Comparison of ENCODE assay signal across 8 cellular contexts in the genomic region with DNA sequence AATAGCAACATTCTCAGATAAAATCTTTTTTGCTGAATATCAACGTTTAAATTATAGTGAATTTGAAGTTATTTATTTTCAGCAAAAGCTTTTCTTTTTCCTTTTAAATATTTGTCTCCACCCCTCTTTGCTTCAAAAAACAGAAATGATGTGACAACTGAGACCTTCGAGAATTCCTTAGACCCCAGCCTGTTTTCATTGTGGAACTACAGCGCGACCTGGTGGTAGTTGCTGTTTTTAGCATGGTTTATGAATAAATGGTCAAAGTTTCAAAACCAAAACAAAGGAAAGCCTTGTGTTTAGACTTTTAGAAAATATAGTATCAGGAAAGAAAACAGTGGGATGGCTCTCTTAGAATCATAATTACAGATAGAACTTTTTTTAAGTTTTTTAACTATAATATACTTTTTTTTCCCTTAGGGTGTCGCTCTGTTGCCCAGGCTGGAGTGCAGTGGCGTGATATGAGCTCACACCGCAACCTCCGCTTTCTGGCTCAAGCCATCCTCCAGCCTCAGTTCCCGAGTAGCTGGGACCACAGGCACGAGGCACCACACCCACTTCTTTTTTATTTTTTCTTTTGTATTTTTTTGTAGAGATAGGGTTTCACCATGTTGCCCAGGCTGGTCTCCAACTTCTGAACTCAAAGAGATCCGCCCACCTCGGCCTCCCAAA. TPM values are rescaled to one million over a fixed set of nuclear protein-coding genes. Genes with fewer than 3 reads are reported as not detected.
DNase-seq lines count a peak whose midpoint lies in the region; ATAC-seq and TF ChIP-seq lines count a peak whose summit lies in the region.

No MANE protein-coding gene starts in this region.

- peaks cover under 1% of the 10 kb centered on the region for H3K9me3 Mint-ChIP-seq in activated naive CD4-positive, alpha-beta T cell treated with anti-CD3 and anti-CD28 coated beads for 36 hours
- no peaks in the 10 kb centered on the region for H3K9me3 Mint-ChIP-seq in glutamatergic neuron (ENCODE audit: unreplicated experiment)

- H3K9me3 ChIP-seq in OCI-LY7 (ENCODE audit: low read length), result no peaks in the 10 kb centered on the region
- H3K9me3 ChIP-seq in psoas muscle, result no peaks in the 10 kb centered on the region

- TF ChIP-seq CTCF in OCI-LY7 (conservative IDR thresholded peaks at IDR 0.05; ENCODE audit: low read length), result peak; percentile 88
- peak; percentile 67 for TF ChIP-seq CTCF in glutamatergic neuron (IDR thresholded peaks at IDR 0.05; ENCODE audit: partially characterized antibody, unreplicated experiment)
- TF ChIP-seq CTCF in psoas muscle (IDR thresholded peaks at IDR 0.05), result peak; percentile 58

- ATAC-seq in HG03196 (IDR thresholded peaks at IDR 0.05; ENCODE audit: unreplicated experiment) (peak; percentile 50), psoas muscle (no peak)

- no peak overlapping the region for H3K4me3 Mint-ChIP-seq in activated naive CD4-positive, alpha-beta T cell treated with anti-CD3 and anti-CD28 coated beads for 36 hours
- H3K4me3 Mint-ChIP-seq in glutamatergic neuron (ENCODE audit: unreplicated experiment), result no peak overlapping the region

- peak; percentile 14 to 33 for DNase-seq in activated CD4-positive, alpha-beta T cell treated with anti-CD3 and anti-CD28 coated beads for 24 hours (ENCODE audit: low read depth in 2 of 2)
- no peak for DNase-seq in activated CD4-positive, alpha-beta T cell treated with anti-CD3 and anti-CD28 coated beads for 1 hour
- peak; percentile 45 for DNase-seq in OCI-LY7 (ENCODE audit: low spot score)
- DNase-seq in activated naive CD4-positive, alpha-beta T cell treated with anti-CD3 and anti-CD28 coated beads for 36 hours, result peak; percentile 64
- peak; percentile 74 for DNase-seq in glutamatergic neuron
- DNase-seq in psoas muscle, result peak; percentile 23 to 52
- DNase-seq in NCI-H146 (lab: John Stamatoyannopoulos, UW), result no peak

- H3K36me3 Mint-ChIP-seq in activated naive CD4-positive, alpha-beta T cell treated with anti-CD3 and anti-CD28 coated beads for 36 hours (ENCODE audit: low read depth), result no peaks in the 10 kb centered on the region
- H3K36me3 Mint-ChIP-seq in glutamatergic neuron (ENCODE audit: unreplicated experiment), result no peaks in the 10 kb centered on the region

- H3K4me1 ChIP-seq in OCI-LY7 (ENCODE audit: insufficient read depth, low read length, poor library complexity, severe bottlenecking) (no peaks in the 10 kb centered on the region), psoas muscle (no peaks in the 10 kb centered on the region)

- CTCF ChIA-PET in OCI-LY7 (lab: Charles Lee; ENCODE audit: unreplicated experiment), result no interaction called here
- CTCF ChIA-PET in activated naive CD4-positive, alpha-beta T cell treated with anti-CD3 and anti-CD28 coated beads for 36 hours (lab: Charles Lee), result interaction anchor here (0.7 to 2.4 kb wide), 23 partner anchors 8 to 1565 kb away, joined by 3 to 22 read pairs (median 4); a partner anchor contains a TSS

- peaks cover 2% of the 10 kb centered on the region for H3K4me1 Mint-ChIP-seq in activated naive CD4-positive, alpha-beta T cell treated with anti-CD3 and anti-CD28 coated beads for 36 hours (ENCODE audit: low read depth)
- H3K4me1 Mint-ChIP-seq in glutamatergic neuron (ENCODE audit: low read depth, unreplicated experiment), result peaks cover 2% of the 10 kb centered on the region

- intact Hi-C loops in OCI-LY7 (cut with micrococcal nuclease; ENCODE audit: unreplicated experiment), result loop anchor here (2.0 to 10.0 kb wide), 3 partner anchors 277 to 566 kb away; no protein-coding TSS in a partner anchor
- intact Hi-C loops in activated naive CD4-positive, alpha-beta T cell treated with anti-CD3 and anti-CD28 coated beads for 36 hours (cut with micrococcal nuclease), result loop anchor here (1.0 to 2.0 kb wide), 4 partner anchors 72 to 1348 kb away; no protein-coding TSS in a partner anchor
- intact Hi-C loops in psoas muscle (cut with DNase I), result loop anchor here in 1 of 2 donors (2.0 kb wide), 1 partner anchor 72 kb away; no protein-coding TSS in a partner anchor

- H3K27me3 Mint-ChIP-seq in activated naive CD4-positive, alpha-beta T cell treated with anti-CD3 and anti-CD28 coated beads for 36 hours (ENCODE audit: low read depth), result no peaks in the 10 kb centered on the region
- no peaks in the 10 kb centered on the region for H3K27me3 Mint-ChIP-seq in glutamatergic neuron (ENCODE audit: unreplicated experiment)

- BruUV-seq in OCI-LY7 (replicated peaks; lab: Mats Ljungman, UMichigan), result no TSS peak

- H3K9me2 ChIP-seq in OCI-LY7 (ENCODE audit: insufficient read depth, low read length), result no peaks in the 10 kb centered on the region

- H4K20me1 ChIP-seq in OCI-LY7 (ENCODE audit: insufficient read depth, low read length), result no peaks in the 10 kb centered on the region

- no peaks in the 10 kb centered on the region for H3K27me3 ChIP-seq in psoas muscle (ENCODE audit: insufficient read depth in 3 of 3, low read length in 2 of 3)

- H2AFZ ChIP-seq in OCI-LY7 (ENCODE audit: low read length), result no peak overlapping the region

- H3K4me3 ChIP-seq in OCI-LY7 (ENCODE audit: low read depth, low read length, poor library complexity, severe bottlenecking) (no peak overlapping the region), psoas muscle (no peak overlapping the region)

- H3K27ac Mint-ChIP-seq in activated naive CD4-positive, alpha-beta T cell treated with anti-CD3 and anti-CD28 coated beads for 36 hours, result no peak overlapping the region
- no peak overlapping the region for H3K27ac Mint-ChIP-seq in glutamatergic neuron (ENCODE audit: unreplicated experiment)

- 41 to 47% (median 45%) methylated on average over 12 of the region's 12 CpGs for WGBS in psoas muscle, 3 donors

- H3K27ac ChIP-seq in OCI-LY7 (ENCODE audit: low read depth, low read length, poor library complexity, severe bottlenecking) (no peak overlapping the region), psoas muscle (no peak overlapping the region)

- no peaks in the 10 kb centered on the region for H3K79me2 ChIP-seq in OCI-LY7 (ENCODE audit: insufficient read depth, low read depth, low read length)

- no peaks in the 10 kb centered on the region for H3K36me3 ChIP-seq in OCI-LY7 (ENCODE audit: insufficient read depth, low read length)
- H3K36me3 ChIP-seq in psoas muscle (ENCODE audit: insufficient read depth in 1 of 2, low read depth in 1 of 2), result no peaks in the 10 kb centered on the region

- POLR2A ChIA-PET in OCI-LY7 (lab: Charles Lee), result interaction anchor here (1.5 kb wide), 1 partner anchor 27 kb away, joined by 4 read pairs; a partner anchor contains a TSS

- H3K4me2 ChIP-seq in OCI-LY7 (ENCODE audit: low read length), result no peak overlapping the region

RNA-seq across cellular contexts. Expression of a gene that starts 26.8 kb away (rescaled TPM):
- 15.8 and 16.4 TPM in 2 replicates for total RNA-seq in OCI-LY7 (2014; rRNA removed; shearing (Covaris generic))
- total RNA-seq in OCI-LY7 (2022), result 17.6 TPM in 2 replicates
- total RNA-seq in activated naive CD4-positive, alpha-beta T cell treated with anti-CD3 and anti-CD28 coated beads for 36 hours, result 10 to 100 TPM; 11.5 to 12.5 TPM
- total RNA-seq in glutamatergic neuron (ENCODE audit: unreplicated experiment), result 31.6 TPM
- total RNA-seq in psoas muscle, result 10 to 100 TPM; 16.7 to 23.9 (median 20.0) TPM
- 10 to 100 TPM; 12.3 to 40.4 (median 15.7) TPM for polyA plus RNA-seq in psoas muscle

Comparison
In these comparisons a context has a peak if more than half of its experiments do, and no peak if none do; other contexts are left out.
1. DNase-seq: peak in activated CD4-positive, alpha-beta T cell treated with anti-CD3 and anti-CD28 coated beads for 24 hours (2 of 2), OCI-LY7 (single experiment), activated naive CD4-positive, alpha-beta T cell treated with anti-CD3 and anti-CD28 coated beads for 36 hours (single experiment), glutamatergic neuron (single experiment) and psoas muscle (2 of 2); none in activated CD4-positive, alpha-beta T cell treated with anti-CD3 and anti-CD28 coated beads for 1 hour (single experiment) and NCI-H146 (single experiment).
2. Peak in every context shown above with its lines, with median percentiles within 50 percentile points of each other: CTCF ChIP-seq.